In genomic region chr6:68343901-68344300, GRCh38 we compare ENCODE assay signal across 8 cellular contexts.
DNase-seq lines count a peak whose midpoint lies in the region; ATAC-seq and TF ChIP-seq lines count a peak whose summit lies in the region.

No MANE protein-coding gene starts in this region.

- TF ChIP-seq CTCF in SK-N-SH (IDR thresholded peaks at IDR 0.05) = peak; percentile 36

- peak; percentile 5 for DNase-seq in SK-N-SH
- peak; percentile 64 for DNase-seq in NCI-H1105 treated with DMSO at 0.1 percent for 48 hours (lab: John Stamatoyannopoulos, UW)
- peak; percentile 27 for DNase-seq in SKM-1 treated with dmso at 0.1 percent for 144 hours (lab: John Stamatoyannopoulos, UW; ENCODE audit: unreplicated experiment)
- peak; percentile 20 for DNase-seq in iPS DF 19.7 (ENCODE audit: low read depth, low spot score)
- DNase-seq in AG20443 (ENCODE audit: low spot score) = no peak

- no peak overlapping the region for H3K27ac ChIP-seq in SK-N-SH (ENCODE audit: low read depth in 2 of 2, low read length in 1 of 2)

- CTCF ChIA-PET in SK-N-SH (lab: Yijun Ruan, JAX) = interaction anchor here (0.6 to 2.4 kb wide), 13 partner anchors 9 to 622 kb away, joined by 3 to 12 read pairs (median 5); partner anchors contain the start of gene ADGRB3

- H3K9ac ChIP-seq in SK-N-SH = no peak overlapping the region

- no peaks in the 10 kb centered on the region for H4K20me1 ChIP-seq in SK-N-SH (ENCODE audit: insufficient read depth)

- TF ChIP-seq RAD21 in SK-N-SH (IDR thresholded peaks at IDR 0.05; ENCODE audit: low read length) = peak; percentile 70

- no peak overlapping the region for H2AFZ ChIP-seq in SK-N-SH (ENCODE audit: low read depth)

- POLR2A ChIA-PET in SK-N-SH (lab: Yijun Ruan, JAX) = no interaction called here

- H3K9me2 ChIP-seq in SK-N-SH = no peaks in the 10 kb centered on the region

- H3K9me3 ChIP-seq in SK-N-SH = no peaks in the 10 kb centered on the region

- no peaks in the 10 kb centered on the region for H3K36me3 ChIP-seq in SK-N-SH (replicated peaks in 1 of 2; ENCODE audit: control insufficient read depth in 1 of 2, insufficient read depth in 2 of 2, low read length in 1 of 2)

- H3K79me2 ChIP-seq in SK-N-SH (ENCODE audit: insufficient read depth) = no peaks in the 10 kb centered on the region

- no peak overlapping the region; a peak in 1 of 4 replicates for H3K4me3 ChIP-seq in SK-N-SH (ENCODE audit: low read depth in 2 of 2, low read length in 1 of 2)

- no peak for ATAC-seq in SK-N-SH treated with all-trans-retinoic acid at 6 μM for 48 hours
- ATAC-seq in HG02884 (IDR thresholded peaks at IDR 0.05; ENCODE audit: unreplicated experiment) = peak; percentile 91
- no peak for ATAC-seq in HG02852 (IDR thresholded peaks at IDR 0.05; ENCODE audit: unreplicated experiment)

- WGBS in SK-N-SH (ENCODE audit: low lambda C conversion rate) = 60% methylated on average over 1 of the region's 1 CpG

- no peaks in the 10 kb centered on the region for H3K4me1 ChIP-seq in SK-N-SH (ENCODE audit: control insufficient read depth in 1 of 2, insufficient read depth in 2 of 2, low read depth in 1 of 2, low read length in 1 of 2)

- no peak for TF ChIP-seq EP300 in SK-N-SH (IDR thresholded peaks at IDR 0.05; ENCODE audit: borderline replicate concordance in 1 of 2, low read depth in 1 of 2, low read length in 1 of 2)

- no peaks in the 10 kb centered on the region for H3K27me3 ChIP-seq in SK-N-SH (ENCODE audit: insufficient read depth)

- H3K4me2 ChIP-seq in SK-N-SH = no peak overlapping the region

- no peaks in the 10 kb centered on the region for H3F3A ChIP-seq in SK-N-SH (replicated peaks; ENCODE audit: insufficient read depth)

TF ChIP-seq in SK-N-SH, 30 proteins besides CTCF, POLR2A, EP300 and RAD21:
- TF ChIP-seq SMC3 (IDR thresholded peaks at IDR 0.05; ENCODE audit: low read depth, low read length) (peak; percentile 23; the same call in 1 of the 2 replicates), MEF2A (IDR thresholded peaks at IDR 0.05; ENCODE audit: borderline replicate concordance, low read depth) (no peak)

TF ChIP-seq in SK-N-SH treated with all-trans-retinoic acid at 6 μM for 48 hours, 23 proteins besides CTCF, POLR2A, EP300 and RAD21:
- TF ChIP-seq CSDC2 (CRISPR knock-in tag; IDR thresholded peaks at IDR 0.05) = no peak
- no peak for TF ChIP-seq TCF4 (CRISPR knock-in tag; IDR thresholded peaks at IDR 0.05; ENCODE audit: borderline replicate concordance)
- TF ChIP-seq ZNF70 (CRISPR knock-in tag; IDR thresholded peaks at IDR 0.05) = no peak
- no peak for TF ChIP-seq ZC3H10 (CRISPR knock-in tag; IDR thresholded peaks at IDR 0.05)
- no peak for TF ChIP-seq ARNTL (CRISPR knock-in tag; IDR thresholded peaks at IDR 0.05; ENCODE audit: borderline replicate concordance, low read depth)
- no peak for TF ChIP-seq PATZ1 (CRISPR knock-in tag; IDR thresholded peaks at IDR 0.05; ENCODE audit: borderline replicate concordance)
- no peak for TF ChIP-seq POU6F1 (CRISPR knock-in tag; IDR thresholded peaks at IDR 0.05; ENCODE audit: borderline replicate concordance, low read depth)
- TF ChIP-seq TSHZ2 (CRISPR knock-in tag; IDR thresholded peaks at IDR 0.05) = no peak
- TF ChIP-seq RARB (CRISPR knock-in tag; IDR thresholded peaks at IDR 0.05) = no peak
- TF ChIP-seq SNAI2 (CRISPR knock-in tag; IDR thresholded peaks at IDR 0.05) = no peak
- no peak for TF ChIP-seq PPARA (CRISPR knock-in tag; IDR thresholded peaks at IDR 0.05; ENCODE audit: borderline replicate concordance)
